In the genomic region with DNA sequence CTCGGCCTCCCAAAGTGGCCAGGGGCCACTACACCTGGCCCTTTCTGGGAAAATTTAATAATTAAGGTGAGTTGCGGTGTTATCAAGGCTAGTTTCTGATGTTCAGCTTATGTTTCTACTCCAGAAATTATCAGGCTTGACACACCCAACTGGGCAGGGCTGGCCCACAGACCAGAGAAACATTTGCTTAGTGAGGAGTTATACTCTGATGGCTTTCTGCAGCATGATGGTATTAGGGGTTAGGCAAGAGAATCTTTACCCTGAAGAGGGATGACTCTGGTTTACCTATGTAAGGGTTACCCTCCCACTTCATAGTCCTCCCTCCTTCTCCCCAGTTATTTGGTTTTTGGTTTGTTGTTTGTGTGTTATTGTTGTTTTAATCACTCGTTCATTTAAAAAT, we compare ENCODE assay signal across 2 cellular contexts.
TF ChIP-seq lines count a peak whose summit lies in the region.

No MANE protein-coding gene starts in this region.

TF ChIP-seq in HEK293, 187 proteins besides CTCF, POLR2A, EP300 and RAD21:
- TF ChIP-seq BCL11B (tag by site-specific recombination; IDR thresholded peaks at IDR 0.05; ENCODE audit: low read depth) (no peak), ZNF843 (tag by site-specific recombination; IDR thresholded peaks at IDR 0.05) (no peak), KLF7 (tag by site-specific recombination; IDR thresholded peaks at IDR 0.05; ENCODE audit: borderline replicate concordance) (no peak), KLF1 (tag by site-specific recombination; IDR thresholded peaks at IDR 0.05) (peak; percentile 37; the same call in 1 of the 2 replicates), OSR2 (tag by site-specific recombination; IDR thresholded peaks at IDR 0.05) (no peak)
TF ChIP-seq in HEK293: peak in this region for 1.

TF ChIP-seq in K562, 482 proteins besides CTCF, POLR2A, EP300 and RAD21:
- TF ChIP-seq BRD4 (IDR thresholded peaks at IDR 0.05), result no peak
- TF ChIP-seq TFAM (CRISPR knock-in tag; conservative IDR thresholded peaks at IDR 0.05), result no peak
- TF ChIP-seq XRCC5 (IDR thresholded peaks at IDR 0.05; ENCODE audit: low read depth, low read length), result no peak
- TF ChIP-seq FIP1L1 (IDR thresholded peaks at IDR 0.05; ENCODE audit: low read depth, low read length, poor library complexity, severe bottlenecking), result no peak
- TF ChIP-seq SMAD1 (IDR thresholded peaks at IDR 0.05; ENCODE audit: low read depth, low read length, partially characterized antibody), result no peak
- no peak for TF ChIP-seq PHB (CRISPR knock-in tag; IDR thresholded peaks at IDR 0.05)
- TF ChIP-seq, protein P1, sequence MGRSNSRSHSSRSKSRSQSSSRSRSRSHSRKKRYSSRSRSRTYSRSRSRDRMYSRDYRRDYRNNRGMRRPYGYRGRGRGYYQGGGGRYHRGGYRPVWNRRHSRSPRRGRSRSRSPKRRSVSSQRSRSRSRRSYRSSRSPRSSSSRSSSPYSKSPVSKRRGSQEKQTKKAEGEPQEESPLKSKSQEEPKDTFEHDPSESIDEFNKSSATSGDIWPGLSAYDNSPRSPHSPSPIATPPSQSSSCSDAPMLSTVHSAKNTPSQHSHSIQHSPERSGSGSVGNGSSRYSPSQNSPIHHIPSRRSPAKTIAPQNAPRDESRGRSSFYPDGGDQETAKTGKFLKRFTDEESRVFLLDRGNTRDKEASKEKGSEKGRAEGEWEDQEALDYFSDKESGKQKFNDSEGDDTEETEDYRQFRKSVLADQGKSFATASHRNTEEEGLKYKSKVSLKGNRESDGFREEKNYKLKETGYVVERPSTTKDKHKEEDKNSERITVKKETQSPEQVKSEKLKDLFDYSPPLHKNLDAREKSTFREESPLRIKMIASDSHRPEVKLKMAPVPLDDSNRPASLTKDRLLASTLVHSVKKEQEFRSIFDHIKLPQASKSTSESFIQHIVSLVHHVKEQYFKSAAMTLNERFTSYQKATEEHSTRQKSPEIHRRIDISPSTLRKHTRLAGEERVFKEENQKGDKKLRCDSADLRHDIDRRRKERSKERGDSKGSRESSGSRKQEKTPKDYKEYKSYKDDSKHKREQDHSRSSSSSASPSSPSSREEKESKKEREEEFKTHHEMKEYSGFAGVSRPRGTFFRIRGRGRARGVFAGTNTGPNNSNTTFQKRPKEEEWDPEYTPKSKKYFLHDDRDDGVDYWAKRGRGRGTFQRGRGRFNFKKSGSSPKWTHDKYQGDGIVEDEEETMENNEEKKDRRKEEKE (IDR thresholded peaks at IDR 0.05; ENCODE audit: borderline replicate concordance in 1 of 2, control insufficient read depth in 1 of 2, low read depth in 2 of 2, low read length in 1 of 2), result no peak
- TF ChIP-seq TAF15 (IDR thresholded peaks at IDR 0.05; ENCODE audit: low read depth, low read length), result no peak
